21 cellular contexts compared by ENCODE assay signal in genomic region chr10:12981570-12981969, GRCh38. TPM values are rescaled to one million over a fixed set of nuclear protein-coding genes. Genes with fewer than 3 reads are reported as not detected.
DNase-seq lines count a peak whose midpoint lies in the region; ATAC-seq and TF ChIP-seq lines count a peak whose summit lies in the region.
"Had no signal": no experiment of that assay in that cellular context is flagged by ENCODE, and none has a peak within 500 bp of the region (broad histone marks: within the 10 kb centered on the region; RNA-seq: fewer than 3 reads in every experiment).

No MANE protein-coding gene starts in this region.

- 75 to 81% methylated on average over 4 of the region's 4 CpGs for WGBS in upper lobe of left lung, 2 donors
- WGBS in esophagus muscularis mucosa = 75% methylated on average over 4 of the region's 4 CpGs

- no peak overlapping the region for H3K4me3 ChIP-seq in MG63
- H3K4me3 ChIP-seq in brain microvascular endothelial cell (ENCODE audit: low read depth, low read length) = no peak overlapping the region
- no peak overlapping the region for H3K4me3 ChIP-seq in kidney epithelial cell (ENCODE audit: low read depth, low read length)
- no peak overlapping the region for H3K4me3 ChIP-seq in upper lobe of left lung
- H3K4me3 ChIP-seq in esophagus muscularis mucosa = no peak overlapping the region
- H3K4me3 ChIP-seq: ascending aorta, right atrium auricular region had no signal

- H3K27ac ChIP-seq in brain microvascular endothelial cell (peak overlapping the region; percentile 45), upper lobe of left lung (no peak overlapping the region), esophagus muscularis mucosa (replicated peaks in 1 of 4) (no peak overlapping the region)
- H3K27ac ChIP-seq: right atrium auricular region had no signal

- DNase-seq in ELR (ENCODE audit: low read depth) (peak; percentile 60), MG63 (peak; percentile 78), brain microvascular endothelial cell (peak; percentile 70), kidney epithelial cell (ENCODE audit: low read depth) (peak; percentile 10), Kasumi-1 (lab: John Stamatoyannopoulos, UW) (no peak), upper lobe of left lung (no peak), NCI-H2107 treated with DMSO at 0.1 percent for 48 hours (lab: John Stamatoyannopoulos, UW; ENCODE audit: unreplicated experiment) (no peak), esophagus muscularis mucosa (ENCODE audit: extremely low spot score) (no peak)
- DNase-seq: activated CD8-positive, alpha-beta T cell treated with anti-CD3 and anti-CD28 coated beads for 36 hours; CD4-positive, CD25-positive, alpha-beta regulatory T cell; GF-D8; H9; hippocampal formation; left ventricle myocardium superior; NCI-H1417; NCI-H524 treated with DMSO at 0.1 percent for 48 hours; stimulated activated naive CD4-positive, alpha-beta T cell treated with Interleukin-2 at 50 U/mL for 16 hours had no signal

- no peaks in the 10 kb centered on the region for H3K4me1 ChIP-seq in upper lobe of left lung
- peaks cover 0 to 3% (median 0%) of the 10 kb centered on the region in 4 donors for H3K4me1 ChIP-seq in esophagus muscularis mucosa
- H3K4me1 ChIP-seq: right atrium auricular region had no signal

- TF ChIP-seq CTCF in brain microvascular endothelial cell (IDR thresholded peaks at IDR 0.05; ENCODE audit: low read depth, low read length, missing control alignments) (no peak), kidney epithelial cell (IDR thresholded peaks at IDR 0.05; ENCODE audit: insufficient read depth, low read length, poor library complexity, severe bottlenecking) (no peak), upper lobe of left lung (IDR thresholded peaks at IDR 0.05) (no peak), esophagus muscularis mucosa (IDR thresholded peaks at IDR 0.05) (no peak)

- no peak for ATAC-seq in upper lobe of left lung (ENCODE audit: low FRiP score in 2 of 2)
- ATAC-seq: activated CD8-positive, alpha-beta T cell treated with anti-CD3 and anti-CD28 coated beads for 36 hours; left ventricle myocardium superior; natural killer cell treated with Interleukin-12 subunit alpha and Interleukin-12 subunit beta and Interleukin-15 and Interleukin-18, amount 100 ng/mL, for 72 hours; Right ventricle myocardium inferior had no signal

- TF ChIP-seq EP300 in upper lobe of left lung (IDR thresholded peaks at IDR 0.05) (no peak), esophagus muscularis mucosa (IDR thresholded peaks at IDR 0.05) (no peak)

- H3K36me3 ChIP-seq in MG63 (no peaks in the 10 kb centered on the region), brain microvascular endothelial cell (replicated peaks) (no peaks in the 10 kb centered on the region), kidney epithelial cell (ENCODE audit: control insufficient read depth, insufficient read depth, low read length) (no peaks in the 10 kb centered on the region), upper lobe of left lung (no peaks in the 10 kb centered on the region), esophagus muscularis mucosa (no peaks in the 10 kb centered on the region)
- H3K36me3 ChIP-seq: right atrium auricular region had no signal

- intact Hi-C loops in esophagus muscularis mucosa (cut with DNase I) = no loop called here

- peaks cover 10% of the 10 kb centered on the region for H3K9me3 ChIP-seq in MG63
- no peaks in the 10 kb centered on the region for H3K9me3 ChIP-seq in upper lobe of left lung
- peaks cover 0 to 11% (median 5%) of the 10 kb centered on the region in 4 donors for H3K9me3 ChIP-seq in esophagus muscularis mucosa
- H3K9me3 ChIP-seq: right atrium auricular region had no signal

- H3K27me3 ChIP-seq in MG63 (no peaks in the 10 kb centered on the region), brain microvascular endothelial cell (replicated peaks) (no peaks in the 10 kb centered on the region), kidney epithelial cell (ENCODE audit: control insufficient read depth, insufficient read depth, low read length) (peaks cover 3% of the 10 kb centered on the region), upper lobe of left lung (no peaks in the 10 kb centered on the region), esophagus muscularis mucosa (no peaks in the 10 kb centered on the region)
- H3K27me3 ChIP-seq: ascending aorta, right atrium auricular region had no signal

- in situ Hi-C loops in brain microvascular endothelial cell (cut with HindIII; ENCODE audit: low pct_ligation_motif_present, low sequenced_read_pairs) = no loop called here

- TF ChIP-seq POLR2A in upper lobe of left lung (IDR thresholded peaks at IDR 0.05) = no peak
- TF ChIP-seq POLR2A in esophagus muscularis mucosa (IDR thresholded peaks at IDR 0.05; ENCODE audit: low read depth) = no peak

RNA-seq across cellular contexts. Expression of gene CCDC3, which starts 19.9 kb away (rescaled TPM):
- 0.52 and 3.3 TPM in 2 replicates for total RNA-seq in MG63 (2014; rRNA removed; shearing (Covaris generic); ENCODE audit: low replicate concordance)
- total RNA-seq in kidney epithelial cell (0.14 and 0.17 TPM in 2 replicates), upper lobe of left lung (10 to 100 TPM in 1 of 6 donors, 1 to 10 TPM in 4, under 1 TPM in 1; 0.98 to 13.1 (median 5.7) TPM), esophagus muscularis mucosa (10 to 100 TPM; 23.7 to 79.1 (median 44.3) TPM)
- total RNA-seq: activated CD8-positive, alpha-beta T cell treated with anti-CD3 and anti-CD28 coated beads for 36 hours had no signal

Comparison
In these comparisons a context has a peak if more than half of its experiments do, and no peak if none do; other contexts are left out.
1. DNase-seq: peak in ELR (single experiment), MG63 (single experiment), brain microvascular endothelial cell (single experiment) and kidney epithelial cell (single experiment); none in Kasumi-1 (0 of 2), upper lobe of left lung (0 of 2), NCI-H2107 treated with DMSO at 0.1 percent for 48 hours (single experiment) and esophagus muscularis mucosa (single experiment).